Comparison of ENCODE assay signal across 12 cellular contexts in genomic region chr7:1096156-1097119, GRCh38. TPM values are rescaled to one million over a fixed set of nuclear protein-coding genes. Genes with fewer than 3 reads are reported as not detected.
DNase-seq lines count a peak whose midpoint lies in the region; ATAC-seq, FAIRE-seq and TF ChIP-seq lines count a peak whose summit lies in the region.
"Had no signal": no experiment of that assay in that cellular context is flagged by ENCODE, and none has a peak within 500 bp of the region (broad histone marks: within the 10 kb centered on the region; RNA-seq: fewer than 3 reads in every experiment).

No MANE protein-coding gene starts in this region.

- H3K27ac ChIP-seq in breast epithelium = peak overlapping the region in 1 of 2 donors; percentile 25
- no peak overlapping the region for H3K27ac ChIP-seq in mammary epithelial cell (ENCODE audit: insufficient read depth, low read depth, low read length)
- peak overlapping the region; percentile 2 for H3K27ac ChIP-seq in cardiac muscle cell
- H3K27ac ChIP-seq in neural progenitor cell = no peak overlapping the region
- H3K27ac ChIP-seq: vagina had no signal

- peaks cover 10% of the 10 kb centered on the region for H3K27me3 Mint-ChIP-seq in neural progenitor cell (ENCODE audit: insufficient read depth, low read depth)
- H3K27me3 Mint-ChIP-seq: activated naive CD8-positive, alpha-beta T cell treated with anti-CD3 and anti-CD28 coated beads, Interleukin-2, amount 50 U/mL, for 24 hours had no signal

- dilution Hi-C loops in mammary epithelial cell (cut with HindIII; ENCODE audit: low sequenced_read_pairs) = no loop called here

- peak overlapping the region in 2 of 3 donors; percentile 27 to 54 for H3K4me3 ChIP-seq in breast epithelium
- H3K4me3 ChIP-seq in mammary epithelial cell (replicated peaks in 1 of 3; ENCODE audit: insufficient read depth in 1 of 3, low read depth in 2 of 3, low read length in 3 of 3) = no peak overlapping the region
- no peak overlapping the region for H3K4me3 ChIP-seq in cardiac muscle cell
- H3K4me3 ChIP-seq in neural progenitor cell = no peak overlapping the region

- H3K27ac Mint-ChIP-seq in neural progenitor cell = peak overlapping the region; percentile 94
- H3K27ac Mint-ChIP-seq: activated naive CD8-positive, alpha-beta T cell treated with anti-CD3 and anti-CD28 coated beads, Interleukin-2, amount 50 U/mL, for 24 hours had no signal

- H3K9me3 ChIP-seq in breast epithelium (no peaks in the 10 kb centered on the region), mammary epithelial cell (replicated peaks; ENCODE audit: insufficient read depth, low read length) (no peaks in the 10 kb centered on the region), cardiac muscle cell (ENCODE audit: low read depth) (no peaks in the 10 kb centered on the region), neural progenitor cell (ENCODE audit: low read depth) (no peaks in the 10 kb centered on the region)
- H3K9me3 ChIP-seq: vagina had no signal

- H3K36me3 ChIP-seq in breast epithelium (no peaks in the 10 kb centered on the region), mammary epithelial cell (ENCODE audit: insufficient read depth, low read length) (no peaks in the 10 kb centered on the region), cardiac muscle cell (no peaks in the 10 kb centered on the region), neural progenitor cell (no peaks in the 10 kb centered on the region)

- WGBS in mammary epithelial cell (ENCODE audit: low coverage, missing lambda C conversion rate) = 73% methylated on average over 27 of the region's 44 CpGs

- peaks cover 46% of the 10 kb centered on the region for H3K4me1 Mint-ChIP-seq in neural progenitor cell
- H3K4me1 Mint-ChIP-seq: activated naive CD8-positive, alpha-beta T cell treated with anti-CD3 and anti-CD28 coated beads, Interleukin-2, amount 50 U/mL, for 24 hours had no signal

- no peaks in the 10 kb centered on the region for H3K9me3 Mint-ChIP-seq in neural progenitor cell
- H3K9me3 Mint-ChIP-seq: activated naive CD8-positive, alpha-beta T cell treated with anti-CD3 and anti-CD28 coated beads, Interleukin-2, amount 50 U/mL, for 24 hours had no signal

- H3K4me2 ChIP-seq in mammary epithelial cell (ENCODE audit: insufficient read depth, low read depth, low read length) = no peak overlapping the region
- no peak overlapping the region for H3K4me2 ChIP-seq in neural progenitor cell

- H3K4me1 ChIP-seq in breast epithelium = no peaks in the 10 kb centered on the region
- no peaks in the 10 kb centered on the region for H3K4me1 ChIP-seq in mammary epithelial cell (ENCODE audit: insufficient read depth, low read length)
- H3K4me1 ChIP-seq in cardiac muscle cell (ENCODE audit: low read depth) = peaks cover 11% of the 10 kb centered on the region
- no peaks in the 10 kb centered on the region for H3K4me1 ChIP-seq in neural progenitor cell

- H3K36me3 Mint-ChIP-seq in neural progenitor cell = peaks cover 13% of the 10 kb centered on the region

- in situ Hi-C loops in mammary epithelial cell (cut with MboI; ENCODE audit: low sequenced_read_pairs in 2 of 2) (no loop called here), ACHN (cut with HindIII; ENCODE audit: low pct_ligation_motif_present, low pct_unique_long_range_greater_than_20kb, low sequenced_read_pairs) (no loop called here)

- CTCF ChIA-PET in mammary epithelial cell (lab: Charles Lee; ENCODE audit: low non-redundant PET) = no interaction called here

- H3K27me3 ChIP-seq in breast epithelium = no peaks in the 10 kb centered on the region
- no peaks in the 10 kb centered on the region for H3K27me3 ChIP-seq in mammary epithelial cell (ENCODE audit: insufficient read depth, low read length)
- H3K27me3 ChIP-seq in cardiac muscle cell = no peaks in the 10 kb centered on the region
- no peaks in the 10 kb centered on the region for H3K27me3 ChIP-seq in neural progenitor cell
- H3K27me3 ChIP-seq: vagina had no signal

- intact Hi-C loops in breast epithelium (cut with DNase I; ENCODE audit: low total_unique reads) (no loop called here), mammary epithelial cell (cut with micrococcal nuclease) (no loop called here)

- peak; percentile 58 for FAIRE-seq in urothelium cell line (lab: Jason Lieb, UNC)
- FAIRE-seq: RCC 7860 had no signal

- H3F3A ChIP-seq in neural progenitor cell (ENCODE audit: low read depth) = peaks cover 3% of the 10 kb centered on the region

- BruUV-seq in mammary epithelial cell (replicated peaks; lab: Mats Ljungman, UMichigan) = no TSS peak

- ATAC-seq in GM19455 (IDR thresholded peaks at IDR 0.05; ENCODE audit: unreplicated experiment) = no peak
- ATAC-seq: activated naive CD8-positive, alpha-beta T cell treated with anti-CD3 and anti-CD28 coated beads, Interleukin-2, amount 50 U/mL, for 24 hours had no signal

- H2AFZ ChIP-seq in mammary epithelial cell (ENCODE audit: low read depth, low read length) (no peak overlapping the region), neural progenitor cell (replicated peaks) (no peak overlapping the region)

- H3K4me3 Mint-ChIP-seq in neural progenitor cell = no peak overlapping the region
- H3K4me3 Mint-ChIP-seq: activated naive CD8-positive, alpha-beta T cell treated with anti-CD3 and anti-CD28 coated beads, Interleukin-2, amount 50 U/mL, for 24 hours had no signal

- TF ChIP-seq CTCF in breast epithelium (IDR thresholded peaks at IDR 0.05) = no peak
- no peak for TF ChIP-seq CTCF in mammary epithelial cell (conservative IDR thresholded peaks at IDR 0.05 in 1 of 2, IDR thresholded peaks at IDR 0.05 in 1 of 2; ENCODE audit: extremely low read depth in 1 of 2, insufficient read depth in 1 of 2, low read depth in 1 of 2, low read length in 2 of 2)
- no peak for TF ChIP-seq CTCF in cardiac muscle cell (IDR thresholded peaks at IDR 0.05; ENCODE audit: low read depth, low read length)
- TF ChIP-seq CTCF in neural progenitor cell (IDR thresholded peaks at IDR 0.05) = no peak

- H3K9ac ChIP-seq in mammary epithelial cell (ENCODE audit: insufficient read depth, low read length) = no peak overlapping the region
- no peak overlapping the region for H3K9ac ChIP-seq in neural progenitor cell

- H3K79me2 ChIP-seq in mammary epithelial cell (ENCODE audit: insufficient read depth, low read length) = peaks cover 22% of the 10 kb centered on the region
- H3K79me2 ChIP-seq in neural progenitor cell (ENCODE audit: low read depth) = peaks cover 12% of the 10 kb centered on the region

- no peak for TF ChIP-seq POLR2A in breast epithelium (IDR thresholded peaks at IDR 0.05)

- DNase-seq in breast epithelium (ENCODE audit: low spot score in 2 of 2) = peak in 1 of 2 donors; percentile 67
- no peak for DNase-seq in mammary epithelial cell
- no peak for DNase-seq in cardiac muscle cell (ENCODE audit: low read depth in 1 of 2, low spot score in 1 of 2)
- DNase-seq in neural progenitor cell (ENCODE audit: low spot score) = no peak
- DNase-seq in urothelium cell line (ENCODE audit: low spot score) = no peak
- no peak for DNase-seq in ACHN
- DNase-seq in COR-L47 (lab: John Stamatoyannopoulos, UW) = no peak
- DNase-seq: activated naive CD8-positive, alpha-beta T cell treated with anti-CD3 and anti-CD28 coated beads, Interleukin-2, amount 50 U/mL, for 24 hours; NCI-H345 had no signal

- H4K20me1 ChIP-seq in mammary epithelial cell (ENCODE audit: insufficient read depth, low read length) = peaks cover under 1% of the 10 kb centered on the region
- H4K20me1 ChIP-seq in neural progenitor cell (ENCODE audit: low read depth) = peaks cover 14% of the 10 kb centered on the region

RNA-seq across cellular contexts. Expression of gene GPER1, which starts 8.5 kb away (rescaled TPM):
- 1 to 10 TPM; 2.6 to 3.3 (median 3.2) TPM for total RNA-seq in breast epithelium
- total RNA-seq in mammary epithelial cell = under 1 TPM; 0.33 to 0.45 TPM
- 1.1 TPM for polyA plus RNA-seq in mammary epithelial cell
- 1.3 TPM for polyA minus RNA-seq in mammary epithelial cell
- 1.6 and 5.2 TPM in 2 replicates for total RNA-seq in cardiac muscle cell
- polyA plus RNA-seq in cardiac muscle cell = 1.7 and 3.4 TPM in 2 replicates
- total RNA-seq in neural progenitor cell (ENCODE audit: low replicate concordance) = 1.2 and 1.3 TPM in 2 replicates

RNA-seq across cellular contexts. Expression of gene GPR146, which starts 52.1 kb away (rescaled TPM):
- total RNA-seq in breast epithelium (10 to 100 TPM; 24.1 to 56.8 (median 43.6) TPM), mammary epithelial cell (under 1 TPM; 0.17 to 0.61 TPM), cardiac muscle cell (11.2 and 16.3 TPM in 2 replicates), neural progenitor cell (ENCODE audit: low replicate concordance) (0.79 and 3.5 TPM in 2 replicates)
- polyA plus RNA-seq in mammary epithelial cell (1.4 TPM), cardiac muscle cell (4.4 and 7.5 TPM in 2 replicates)
- not detected for polyA minus RNA-seq in mammary epithelial cell

Comparison
In these comparisons a context has a peak if more than half of its experiments do, and no peak if none do; other contexts are left out.
1. H3K4me3 ChIP-seq: peak in breast epithelium (2 of 3); none in mammary epithelial cell (0 of 3), cardiac muscle cell (single experiment) and neural progenitor cell (single experiment).